Comparison of ENCODE assay signal across 8 cellular contexts in the genomic region with DNA sequence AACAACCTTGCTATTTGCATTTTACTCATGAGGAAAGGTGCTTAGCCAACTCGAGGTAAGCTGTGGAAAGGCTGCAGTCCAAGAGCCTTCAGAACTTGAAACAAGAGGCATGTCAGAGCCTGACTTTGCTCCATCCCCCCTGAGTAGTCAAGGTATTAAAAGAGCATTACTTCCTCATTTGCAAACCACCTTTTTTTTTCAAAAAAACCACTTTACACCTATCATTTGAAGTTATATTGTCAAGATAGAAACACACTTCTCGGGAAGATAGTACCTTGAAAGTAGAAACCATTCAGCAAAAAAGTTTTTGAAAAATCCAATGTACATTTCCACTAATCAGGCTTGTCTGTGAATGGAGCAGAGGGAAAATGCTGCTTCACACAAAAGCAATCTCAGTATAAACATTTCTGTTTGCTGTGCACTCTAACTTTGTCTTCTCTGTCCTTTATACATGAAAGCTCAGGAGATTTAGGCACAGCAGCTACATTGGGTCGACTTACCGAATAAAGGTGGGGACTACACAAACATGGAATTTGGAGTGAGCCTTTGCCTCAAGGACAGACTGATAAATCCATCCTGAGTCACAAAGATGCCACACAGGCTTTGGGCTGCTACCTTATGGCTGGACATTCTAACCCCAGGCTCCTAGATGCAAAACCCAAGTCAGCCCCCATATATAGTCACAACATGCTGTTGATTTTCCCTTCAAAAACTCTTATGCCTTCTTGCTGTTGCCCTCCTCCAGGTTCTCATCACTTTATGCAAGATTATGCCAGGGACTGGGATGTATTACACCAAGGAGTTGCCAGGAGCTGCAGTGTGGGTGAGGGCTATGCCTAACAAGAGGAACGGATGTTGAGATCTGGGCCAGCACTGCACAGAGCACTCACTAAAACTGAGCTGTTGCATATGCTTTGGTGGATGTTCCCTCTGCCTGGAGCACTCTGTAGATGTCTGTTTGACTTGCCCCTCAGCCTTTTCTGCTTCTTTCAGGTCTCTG. TPM values are rescaled to one million over a fixed set of nuclear protein-coding genes. Genes with fewer than 3 reads are reported as not detected.
A peak's percentile ranks its signal among the peaks of the same experiment; 100 is the strongest.
DNase-seq lines count a peak whose midpoint lies in the region; ATAC-seq and TF ChIP-seq lines count a peak whose summit lies in the region.

No MANE protein-coding gene starts in this region.

- H3K4me1 Mint-ChIP-seq in T-helper 17 cell (peaks cover 73% of the 10 kb centered on the region), neural progenitor cell (peaks cover 28% of the 10 kb centered on the region)

- H3K79me2 ChIP-seq in neural progenitor cell (ENCODE audit: low read depth), result no peaks in the 10 kb centered on the region

- H3K4me3 Mint-ChIP-seq in T-helper 17 cell (peak overlapping the region; percentile 87), neural progenitor cell (no peak overlapping the region)

- H3K4me1 ChIP-seq in neural progenitor cell, result peaks cover 12% of the 10 kb centered on the region
- H3K4me1 ChIP-seq in right atrium auricular region, result peaks cover 0 to 17% of the 10 kb centered on the region in 2 donors

- peak overlapping the region; percentile 100 for H3K27ac Mint-ChIP-seq in T-helper 17 cell
- peak overlapping the region; percentile 24 for H3K27ac Mint-ChIP-seq in neural progenitor cell

- H2AFZ ChIP-seq in neural progenitor cell (replicated peaks), result no peak overlapping the region

- no peaks in the 10 kb centered on the region for H3K9me3 Mint-ChIP-seq in neural progenitor cell

- DNase-seq in T-helper 17 cell (no peak), neural progenitor cell (ENCODE audit: low spot score) (no peak), SHP77 (lab: John Stamatoyannopoulos, UW) (no peak), right atrium auricular region (ENCODE audit: low spot score) (no peak), NCI-H146 (lab: John Stamatoyannopoulos, UW) (no peak), cerebellar nuclear complex (lab: John Stamatoyannopoulos, UW) (no peak)

- TF ChIP-seq CTCF in neural progenitor cell (IDR thresholded peaks at IDR 0.05) (no peak), right atrium auricular region (IDR thresholded peaks at IDR 0.05) (no peak)

- H3K36me3 ChIP-seq in neural progenitor cell (no peaks in the 10 kb centered on the region), right atrium auricular region (no peaks in the 10 kb centered on the region)

- H3K9me3 ChIP-seq in T-helper 17 cell (ENCODE audit: control insufficient read depth, low read length, poor library complexity, severe bottlenecking) (no peaks in the 10 kb centered on the region), neural progenitor cell (ENCODE audit: low read depth) (no peaks in the 10 kb centered on the region), right atrium auricular region (no peaks in the 10 kb centered on the region)

- ATAC-seq in GM18868 (IDR thresholded peaks at IDR 0.05; ENCODE audit: unreplicated experiment) (peak; percentile 69), HG02763 (IDR thresholded peaks at IDR 0.05; ENCODE audit: unreplicated experiment) (peak; percentile 71), T-helper 17 cell (peak; percentile 49)

- H3K27me3 ChIP-seq in neural progenitor cell (peaks cover 15% of the 10 kb centered on the region), right atrium auricular region (no peaks in the 10 kb centered on the region)

- no peak overlapping the region for H3K4me3 ChIP-seq in neural progenitor cell
- H3K4me3 ChIP-seq in right atrium auricular region, result no peak overlapping the region

- no peaks in the 10 kb centered on the region for H3K27me3 Mint-ChIP-seq in T-helper 17 cell
- H3K27me3 Mint-ChIP-seq in neural progenitor cell (ENCODE audit: insufficient read depth, low read depth), result peaks cover 11% of the 10 kb centered on the region

- no peak overlapping the region for H3K4me2 ChIP-seq in neural progenitor cell

- H3K9ac ChIP-seq in neural progenitor cell, result no peak overlapping the region

- peaks cover 6% of the 10 kb centered on the region for H3F3A ChIP-seq in neural progenitor cell (ENCODE audit: low read depth)

- peaks cover 4% of the 10 kb centered on the region for H3K36me3 Mint-ChIP-seq in T-helper 17 cell (ENCODE audit: low read depth)
- no peaks in the 10 kb centered on the region for H3K36me3 Mint-ChIP-seq in neural progenitor cell

- peaks cover 4% of the 10 kb centered on the region for H4K20me1 ChIP-seq in neural progenitor cell (ENCODE audit: low read depth)

- no peak overlapping the region for H3K27ac ChIP-seq in neural progenitor cell
- H3K27ac ChIP-seq in right atrium auricular region, result no peak overlapping the region

RNA-seq across cellular contexts. Expression of a gene that starts 41.4 kb away (rescaled TPM):
- total RNA-seq in T-helper 17 cell (100 to 1,000 TPM; 292 to 348 TPM), neural progenitor cell (ENCODE audit: low replicate concordance) (122 and 167 TPM in 2 replicates), right atrium auricular region (1 to 10 TPM; 4.4 to 9.3 TPM)

Comparison
In these comparisons a context has a peak if more than half of its experiments do, and no peak if none do; other contexts are left out.
1. RNA of a gene that starts 41.4 kb away (total RNA-seq): 292 to 348 TPM in T-helper 17 cell and 122 to 167 TPM in neural progenitor cell; 4.4 to 9.3 TPM in right atrium auricular region; every median in the first group is over 10 times any median in the second.
2. Peak in every context shown above with its lines, with median percentiles within 50 percentile points of each other: ATAC-seq.